8 cellular contexts compared by ENCODE assay signal in the genomic region with DNA sequence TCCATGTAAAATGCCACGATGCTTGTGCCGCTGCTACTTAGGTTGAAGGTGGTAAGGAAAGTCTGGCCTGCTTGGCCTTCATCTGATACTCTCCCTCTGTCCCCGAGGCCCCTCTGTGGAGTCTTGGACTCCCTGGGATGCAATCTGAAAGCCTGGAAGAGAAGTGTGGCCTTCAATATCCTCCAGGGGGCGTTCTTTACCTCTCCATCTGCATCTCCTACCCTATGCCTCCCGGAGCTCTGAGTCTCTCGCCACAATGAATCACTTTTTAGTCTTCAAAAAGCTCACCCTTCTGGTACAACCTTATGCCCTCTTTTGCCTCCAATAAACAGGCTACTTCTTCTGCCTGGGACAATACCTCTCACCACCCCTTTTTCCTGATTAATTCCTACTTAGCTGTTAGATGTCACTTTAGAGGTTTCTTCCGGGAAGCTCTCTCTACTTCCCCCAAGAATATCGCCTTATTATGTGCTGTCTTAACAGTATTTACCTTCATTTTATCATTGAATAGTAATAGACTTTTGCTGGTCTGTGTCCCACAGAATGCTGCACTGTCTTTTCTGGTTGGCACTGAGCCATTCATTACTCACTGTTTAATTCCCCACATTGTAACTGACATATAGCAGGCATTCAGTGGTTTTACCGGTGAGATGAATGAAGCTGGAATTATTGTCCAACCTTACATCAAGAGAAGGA. TPM values are rescaled to one million over a fixed set of nuclear protein-coding genes. Genes with fewer than 3 reads are reported as not detected.
A peak's percentile ranks its signal among the peaks of the same experiment; 100 is the strongest.
DNase-seq lines count a peak whose midpoint lies in the region; ATAC-seq, FAIRE-seq and TF ChIP-seq lines count a peak whose summit lies in the region.

No MANE protein-coding gene starts in this region.

- H3K36me3 ChIP-seq in CD8-positive, alpha-beta T cell (ENCODE audit: insufficient read depth, low read length) = no peaks in the 10 kb centered on the region
- H3K36me3 ChIP-seq in GM12878 (ENCODE audit: control insufficient read depth in 2 of 2, insufficient read depth in 2 of 2, low read length in 1 of 2) (no peaks in the 10 kb centered on the region), small intestine (ENCODE audit: control insufficient read depth in 2 of 2, insufficient read depth in 2 of 2, low read length in 2 of 2) (no peaks in the 10 kb centered on the region)

- POLR2A ChIA-PET in CD8-positive, alpha-beta T cell (lab: Charles Lee) = interaction anchor here (0.8 to 1.7 kb wide), 3 partner anchors 11 to 640 kb away, joined by 3 to 5 read pairs (median 3); no protein-coding TSS in a partner anchor
- POLR2A ChIA-PET in GM12878 (lab: Charles Lee) = interaction anchor here (1.4 kb wide), 1 partner anchor 14 kb away, joined by 3 read pairs; a partner anchor contains a TSS

- no TSS peak for BruUV-seq in GM12878 (replicated peaks; lab: Mats Ljungman, UMichigan)

- CTCF ChIA-PET in CD8-positive, alpha-beta T cell (lab: Charles Lee) = interaction anchor here (0.5 to 3.9 kb wide), 22 partner anchors 8 to 646 kb away, joined by 3 to 16 read pairs (median 4); a partner anchor contains a TSS
- CTCF ChIA-PET in GM12878 (lab: Yijun Ruan, JAX) = interaction anchor here (0.5 to 2.9 kb wide), 42 partner anchors 9 to 945 kb away, joined by 3 to 16 read pairs (median 4); no protein-coding TSS in a partner anchor

- ATAC-seq in CD8-positive, alpha-beta T cell = peak; percentile 84
- peak; percentile 80 for ATAC-seq in GM21526 (IDR thresholded peaks at IDR 0.05; ENCODE audit: low FRiP score, unreplicated experiment)
- ATAC-seq in GM12878 = peak; percentile 94
- ATAC-seq in GM19324 (IDR thresholded peaks at IDR 0.05; ENCODE audit: low FRiP score, unreplicated experiment) = no peak

- H4K20me1 ChIP-seq in GM12878 (ENCODE audit: control insufficient read depth, insufficient read depth) = no peaks in the 10 kb centered on the region

- SMC1A ChIA-PET in GM12878 (lab: Charles Lee; ENCODE audit: uncharacterized antibody, unreplicated experiment) = interaction anchor here (0.7 to 2.9 kb wide), 11 partner anchors 12 to 908 kb away, joined by 3 to 22 read pairs (median 4); no protein-coding TSS in a partner anchor

- peak; percentile 74 for TF ChIP-seq CTCF in CD8-positive, alpha-beta T cell (IDR thresholded peaks at IDR 0.05)
- TF ChIP-seq CTCF in GM12878 (IDR thresholded peaks at IDR 0.05 in 2 of 3, conservative IDR thresholded peaks at IDR 0.05 in 1 of 3; ENCODE audit: control insufficient read depth in 2 of 3, extremely low read depth in 1 of 3, insufficient read depth in 1 of 3, low read depth in 3 of 3, low read length in 3 of 3) = peak; percentile 68 to 77 (median 73)

- H3K27ac Mint-ChIP-seq in CD8-positive, alpha-beta T cell = no peak overlapping the region

- peak in 5 of 7 experiments; percentile 3 to 50 (median 41) for DNase-seq in CD8-positive, alpha-beta T cell
- peak; percentile 71 for DNase-seq in NCI-H1105 (lab: John Stamatoyannopoulos, UW)
- DNase-seq in T follicular helper cell (ENCODE audit: low read depth) = peak; percentile 12
- DNase-seq in GM12878 (ENCODE audit: low read depth, low spot score) = no peak
- peak in 29 of 51 donors; percentile 1 to 64 (median 21) for DNase-seq in hypothalamus (lab: John Stamatoyannopoulos, UW)
- DNase-seq in small intestine = peak; percentile 76

- WGBS in GM12878 (ENCODE audit: insufficient coverage, insufficient replicate concordance, low lambda C conversion rate, missing lambda C conversion rate) = 18% methylated on average over 9 of the region's 9 CpGs
- WGBS in small intestine, 3 donors = 6 to 17% (median 14%) methylated on average over 9 of the region's 9 CpGs

- no peak for TF ChIP-seq POLR2A in GM12878 (IDR thresholded peaks at IDR 0.05; ENCODE audit: low read depth, low read length)

- peak; percentile 57 for TF ChIP-seq RAD21 in GM12878 (IDR thresholded peaks at IDR 0.05; ENCODE audit: insufficient read depth, low read depth, low read length)

- H2AFZ ChIP-seq in GM12878 (ENCODE audit: control insufficient read depth, low read depth, low read length) = no peak overlapping the region

- H3K4me2 ChIP-seq in GM12878 (ENCODE audit: control insufficient read depth, insufficient read depth) = no peak overlapping the region

- no peaks in the 10 kb centered on the region for H3K9me3 ChIP-seq in CD8-positive, alpha-beta T cell (ENCODE audit: low read length)
- H3K9me3 ChIP-seq in GM12878 (replicated peaks; ENCODE audit: control insufficient read depth, insufficient read depth, low read length) (no peaks in the 10 kb centered on the region), small intestine (ENCODE audit: control insufficient read depth, low read depth) (no peaks in the 10 kb centered on the region)

- H3K27me3 Mint-ChIP-seq in CD8-positive, alpha-beta T cell (ENCODE audit: low read depth) = peaks cover 23% of the 10 kb centered on the region

- H3K9me3 Mint-ChIP-seq in CD8-positive, alpha-beta T cell = no peaks in the 10 kb centered on the region

- no peak for TF ChIP-seq EP300 in GM12878 (IDR thresholded peaks at IDR 0.05; ENCODE audit: borderline replicate concordance in 1 of 2, control insufficient read depth in 1 of 2, low read depth in 2 of 2, low read length in 2 of 2)

- in situ Hi-C loops in GM12878 (cut with MboI) = loop anchor here (10.0 kb wide), 1 partner anchor 645 kb away; no protein-coding TSS in a partner anchor

- H3K9ac ChIP-seq in GM12878 (ENCODE audit: control insufficient read depth, insufficient read depth, low read length) = no peak overlapping the region

- no peaks in the 10 kb centered on the region for H3K36me3 Mint-ChIP-seq in CD8-positive, alpha-beta T cell

- H3K27ac ChIP-seq in CD8-positive, alpha-beta T cell (ENCODE audit: low read depth, low read length) = no peak overlapping the region
- H3K27ac ChIP-seq in GM12878 (ENCODE audit: control insufficient read depth, insufficient read depth) (no peak overlapping the region), small intestine (ENCODE audit: low read depth in 1 of 2, low read length in 1 of 2) (no peak overlapping the region)

- H3K4me3 Mint-ChIP-seq in CD8-positive, alpha-beta T cell = peak overlapping the region; percentile 33

- peak; percentile 49 for FAIRE-seq in GM12878 (lab: Jason Lieb, UNC)
- no peak for FAIRE-seq in small intestine (lab: Jason Lieb, UNC)

- H3K27me3 ChIP-seq in CD8-positive, alpha-beta T cell (ENCODE audit: insufficient read depth, low read length) = no peaks in the 10 kb centered on the region
- H3K27me3 ChIP-seq in GM12878 (replicated peaks in 1 of 2; ENCODE audit: control insufficient read depth in 2 of 2, insufficient read depth in 2 of 2, low read length in 1 of 2) = no peaks in the 10 kb centered on the region
- H3K27me3 ChIP-seq in small intestine (ENCODE audit: control insufficient read depth in 2 of 2, insufficient read depth in 2 of 2, low read length in 2 of 2) = peaks cover 0 to 2% of the 10 kb centered on the region in 2 donors

- H3K4me1 ChIP-seq in CD8-positive, alpha-beta T cell (ENCODE audit: insufficient read depth, low read length) = no peaks in the 10 kb centered on the region
- H3K4me1 ChIP-seq in GM12878 (ENCODE audit: control insufficient read depth, insufficient read depth, low read length) (no peaks in the 10 kb centered on the region), small intestine (ENCODE audit: control insufficient read depth in 2 of 2, insufficient read depth in 1 of 2, low read depth in 1 of 2, low read length in 1 of 2) (no peaks in the 10 kb centered on the region)

- intact Hi-C loops in CD8-positive, alpha-beta T cell (cut with DNase I, micrococcal nuclease) = loop anchor here (1.0 to 5.0 kb wide), 5 partner anchors 21 to 773 kb away; a partner anchor contains a TSS
- intact Hi-C loops in GM12878 (cut with micrococcal nuclease; ENCODE audit: unreplicated experiment) = loop anchor here (5.0 kb wide), 1 partner anchor 658 kb away; no protein-coding TSS in a partner anchor

- RAD21 ChIA-PET in GM12878 (lab: Charles Lee; ENCODE audit: unreplicated experiment) = interaction anchor here (0.6 to 1.8 kb wide), 11 partner anchors 8 to 658 kb away, joined by 3 to 10 read pairs (median 3); a partner anchor contains a TSS

- peaks cover 6% of the 10 kb centered on the region for H3K4me1 Mint-ChIP-seq in CD8-positive, alpha-beta T cell (ENCODE audit: low read depth)

- H3K4me3 ChIP-seq in CD8-positive, alpha-beta T cell (ENCODE audit: low read depth, low read length) = no peak overlapping the region
- H3K4me3 ChIP-seq in GM12878 (no peak overlapping the region), small intestine (ENCODE audit: low read depth in 1 of 2, low read length in 2 of 2) (no peak overlapping the region)

- no peaks in the 10 kb centered on the region for H3K79me2 ChIP-seq in GM12878 (ENCODE audit: control insufficient read depth, insufficient read depth, low read length)

RNA-seq across cellular contexts. Expression of a gene that starts 13.9 kb away (rescaled TPM):
- 10 to 100 TPM; 28.7 to 28.9 TPM for total RNA-seq in CD8-positive, alpha-beta T cell
- total RNA-seq in GM12878 (2013; cell fraction: nucleolus; rRNA removed) = 68.4 and 72.6 TPM in 2 replicates
- total RNA-seq in GM12878 (2014; rRNA removed) (28.6 and 31.7 TPM in 2 replicates), GM12878 (2014; rRNA removed; fragmentation: Illumina TruSeq; extraction: Trizol) (25.7 and 26.3 TPM in 2 replicates), GM12878 (2021) (21.0 and 21.5 TPM in 2 replicates)
- polyA plus RNA-seq in GM12878 (2011; ENCODE audit: low read depth) = 7.8 TPM
- polyA plus RNA-seq in GM12878 (2011; rRNA removed) (38.4 and 69.3 TPM in 2 replicates), GM12878 (2014; fragmentation: Illumina TruSeq; extraction: Trizol) (18.2 and 21.6 TPM in 2 replicates), GM12878 (2014; fragmentation: Nextera tagmentation; extraction: Ambion mirVana) (10 to 100 TPM; 12.9 to 17.4 TPM), GM12878 (2014; rRNA removed) (16.8 and 19.3 TPM in 2 replicates), GM12878 (2016; fragmentation: Nextera tagmentation; extraction: Ambion mirVana) (10 to 100 TPM; 50.2 to 51.8 TPM), small intestine (10 to 100 TPM; 24.1 to 35.3 (median 31.6) TPM)
- 10.6 and 12.2 TPM in 2 replicates for polyA plus RNA-seq in GM12878 (2011; cell fraction: cytosol; rRNA removed)
- 17.4 and 18.4 TPM in 2 replicates for polyA plus RNA-seq in GM12878 (2011; cell fraction: nucleus; rRNA removed)
- polyA plus RNA-seq in GM12878 (2012) = 13.7 and 16.0 TPM in 2 replicates
- 19.0 and 34.3 TPM in 2 replicates for polyA minus RNA-seq in GM12878 (2011; rRNA and poly(A)+ RNA removed)
- 8.0 and 9.7 TPM in 2 replicates for polyA minus RNA-seq in GM12878 (2011; cell fraction: cytosol; rRNA and poly(A)+ RNA removed)
- polyA minus RNA-seq in GM12878 (2011; cell fraction: nucleus; rRNA and poly(A)+ RNA removed) = 22.7 and 36.4 TPM in 2 replicates

RNA-seq across cellular contexts. Expression of a gene that starts 21.0 kb away (rescaled TPM):
- total RNA-seq in CD8-positive, alpha-beta T cell = 10 to 100 TPM; 45.0 to 46.2 TPM
- total RNA-seq in GM12878 (2013; cell fraction: nucleolus; rRNA removed) = 90.8 and 93.4 TPM in 2 replicates
- total RNA-seq in GM12878 (2014; rRNA removed) (25.5 and 32.9 TPM in 2 replicates), GM12878 (2014; rRNA removed; fragmentation: Illumina TruSeq; extraction: Trizol) (56.8 and 57.0 TPM in 2 replicates), GM12878 (2021) (27.5 and 30.7 TPM in 2 replicates)
- 10.1 TPM for polyA plus RNA-seq in GM12878 (2011; ENCODE audit: low read depth)
- polyA plus RNA-seq in GM12878 (2011; rRNA removed) (31.1 and 64.1 TPM in 2 replicates), GM12878 (2014; fragmentation: Illumina TruSeq; extraction: Trizol) (31.4 and 39.2 TPM in 2 replicates), GM12878 (2014; fragmentation: Nextera tagmentation; extraction: Ambion mirVana) (1 to 10 TPM; 6.5 to 6.8 TPM), GM12878 (2014; rRNA removed) (15.7 and 19.6 TPM in 2 replicates), GM12878 (2016; fragmentation: Nextera tagmentation; extraction: Ambion mirVana) (10 to 100 TPM; 22.7 to 24.9 TPM), small intestine (10 to 100 TPM; 13.2 to 30.0 (median 17.2) TPM)
- polyA plus RNA-seq in GM12878 (2011; cell fraction: cytosol; rRNA removed) = 11.4 and 12.4 TPM in 2 replicates
- polyA plus RNA-seq in GM12878 (2011; cell fraction: nucleus; rRNA removed) = 15.4 and 20.7 TPM in 2 replicates
- 14.2 and 25.5 TPM in 2 replicates for polyA plus RNA-seq in GM12878 (2012)
- polyA minus RNA-seq in GM12878 (2011; rRNA and poly(A)+ RNA removed) = 25.1 and 30.0 TPM in 2 replicates
- 10.2 and 12.6 TPM in 2 replicates for polyA minus RNA-seq in GM12878 (2011; cell fraction: cytosol; rRNA and poly(A)+ RNA removed)
- polyA minus RNA-seq in GM12878 (2011; cell fraction: nucleus; rRNA and poly(A)+ RNA removed) = 12.6 and 17.8 TPM in 2 replicates
